8 cellular contexts compared by ENCODE assay signal in the genomic region with DNA sequence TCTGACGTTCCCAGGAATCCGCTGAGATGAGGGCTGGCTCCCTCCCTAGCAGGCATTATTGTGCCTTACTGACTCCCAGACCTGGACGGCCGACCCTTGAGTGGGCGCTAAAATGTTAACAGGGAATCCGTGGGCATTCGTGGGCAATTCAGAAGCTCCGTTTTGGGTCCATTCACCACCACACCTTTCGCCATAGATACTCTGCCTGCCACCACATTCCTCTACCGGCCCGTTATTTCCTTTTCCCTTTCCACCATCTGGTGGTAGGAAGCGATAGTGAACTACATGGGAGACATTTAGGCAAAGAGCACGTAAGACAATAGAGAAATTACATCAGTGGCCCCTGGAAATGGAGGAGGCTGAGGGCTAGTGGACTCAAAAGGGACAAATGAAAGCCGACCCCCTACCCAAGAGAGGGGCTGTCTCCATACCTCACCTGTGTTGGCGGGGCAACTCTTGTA. TPM values are rescaled to one million over a fixed set of nuclear protein-coding genes. Genes with fewer than 3 reads are reported as not detected.
DNase-seq lines count a peak whose midpoint lies in the region; ATAC-seq, FAIRE-seq and TF ChIP-seq lines count a peak whose summit lies in the region.

No MANE protein-coding gene starts in this region.

- no peaks in the 10 kb centered on the region for H3K9me3 ChIP-seq in prostate gland

- ATAC-seq in GM18870 (IDR thresholded peaks at IDR 0.05; ENCODE audit: unreplicated experiment), result no peak
- no peak for ATAC-seq in GM18519 (IDR thresholded peaks at IDR 0.05; ENCODE audit: low FRiP score, unreplicated experiment)

- DNase-seq in DMS53 treated with DMSO at 0.1 percent for 48 hours (lab: John Stamatoyannopoulos, UW; ENCODE audit: unreplicated experiment) (peak; percentile 71), HTR-8/SVneo (ENCODE audit: insufficient read length, low spot score) (peak; percentile 50), RCC 7860 (ENCODE audit: low spot score) (peak; percentile 66), astrocyte of the hippocampus (ENCODE audit: low read depth, low spot score) (peak; percentile 76), hepatic stellate cell (ENCODE audit: low spot score) (peak; percentile 64), prostate gland (ENCODE audit: low spot score) (peak; percentile 24)

- WGBS in prostate gland, result 5% methylated on average over 15 of the region's 15 CpGs

- no peaks in the 10 kb centered on the region for H3K36me3 ChIP-seq in prostate gland

- no peak for FAIRE-seq in HTR-8/SVneo (lab: Jason Lieb, UNC)
- peak; percentile 73 for FAIRE-seq in RCC 7860 (lab: Jason Lieb, UNC)

- peak in 3 of 4 experiments; percentile 40 to 67 (median 60) for TF ChIP-seq CTCF in prostate gland (IDR thresholded peaks at IDR 0.05)

- H3K4me3 ChIP-seq in prostate gland, result peak overlapping the region; percentile 49 to 55

- H3K27ac ChIP-seq in prostate gland, result peak overlapping the region; percentile 65 to 75

- H3K27me3 ChIP-seq in prostate gland (replicated peaks; ENCODE audit: insufficient read depth), result no peaks in the 10 kb centered on the region

- TF ChIP-seq POLR2A in prostate gland (IDR thresholded peaks at IDR 0.05), result no peak

- intact Hi-C loops in prostate gland (cut with DNase I), result loop anchor here (2.0 to 5.0 kb wide), 2 partner anchors 146 to 296 kb away; no protein-coding TSS in a partner anchor

- H3K4me1 ChIP-seq in prostate gland (replicated peaks), result no peaks in the 10 kb centered on the region

RNA-seq across cellular contexts. Expression of a gene that starts 1.0 kb away (rescaled TPM):
- total RNA-seq in prostate gland, result 1 to 10 TPM; 4.2 to 8.0 TPM

Comparison
In these comparisons a context has a peak if more than half of its experiments do, and no peak if none do; other contexts are left out.
1. DNase-seq: peak in every context shown above with its lines; median percentile 76 in astrocyte of the hippocampus; 71 in DMS53 treated with DMSO at 0.1 percent for 48 hours; 66 in RCC 7860; 64 in hepatic stellate cell; 50 in HTR-8/SVneo; 24 in prostate gland.